Comparison of ENCODE assay signal across 12 cellular contexts in genomic region chr19:48867119-48867921, GRCh38. TPM values are rescaled to one million over a fixed set of nuclear protein-coding genes. Genes with fewer than 3 reads are reported as not detected.
A peak's percentile ranks its signal among the peaks of the same experiment; 100 is the strongest.
DNase-seq lines count a peak whose midpoint lies in the region; TF ChIP-seq lines count a peak whose summit lies in the region.
"Had no signal": no experiment of that assay in that cellular context is flagged by ENCODE, and none has a peak within 500 bp of the region (broad histone marks: within the 10 kb centered on the region; RNA-seq: fewer than 3 reads in every experiment).

No MANE protein-coding gene starts in this region.

- no peak overlapping the region for H2AFZ ChIP-seq in SU-DHL-6 (ENCODE audit: low read depth, low read length, severe bottlenecking)

- intact Hi-C loops in ovary (cut with DNase I), result no loop called here

- TF ChIP-seq POLR2A in ovary (IDR thresholded peaks at IDR 0.05), result no peak

- H3K27ac ChIP-seq in BLaER1, result peak overlapping the region; percentile 72; the same call in 1 of the 2 replicates
- H3K27ac ChIP-seq in SU-DHL-6 (ENCODE audit: low read depth, low read length), result peak overlapping the region; percentile 37
- H3K27ac ChIP-seq in ovary, result peak overlapping the region; percentile 74 to 90

- H3K9ac ChIP-seq in BLaER1, result no peak overlapping the region; the same call in 1 of the 2 replicates
- H3K9ac ChIP-seq in SU-DHL-6 (ENCODE audit: low read length), result peak overlapping the region; percentile 45

- TF ChIP-seq CTCF in SU-DHL-6 (IDR thresholded peaks at IDR 0.05; ENCODE audit: insufficient read depth, low read length, poor library complexity, severe bottlenecking) (no peak), fibroblast of pulmonary artery (IDR thresholded peaks at IDR 0.05; ENCODE audit: low read length, missing control alignments) (no peak), ovary (IDR thresholded peaks at IDR 0.05) (no peak), GM10248 (IDR thresholded peaks at IDR 0.05; ENCODE audit: control extremely low read depth, extremely low read depth, low read depth, missing control alignments) (no peak)

- H3K9me3 ChIP-seq in BLaER1, result no peaks in the 10 kb centered on the region
- no peaks in the 10 kb centered on the region for H3K9me3 ChIP-seq in SU-DHL-6 (ENCODE audit: insufficient read depth, low read length)
- no peaks in the 10 kb centered on the region for H3K9me3 ChIP-seq in ovary

- DNase-seq in fibroblast of pulmonary artery (ENCODE audit: low read depth) (no peak), ovary (peak in 2 of 5 donors; percentile 39 to 55), NCI-H2196 treated with DMSO at 0.1 percent for 48 hours (lab: John Stamatoyannopoulos, UW; ENCODE audit: unreplicated experiment) (no peak), iPS-NIHi7 (ENCODE audit: extremely low spot score) (no peak), GM10248 (ENCODE audit: extremely low spot score) (no peak), CD1c-positive myeloid dendritic cell (ENCODE audit: extremely low spot score) (no peak)
- DNase-seq: activated naive CD4-positive, alpha-beta T cell treated with anti-CD3 and anti-CD28 coated beads, Interleukin-2, amount 50 U/mL, for 16 hours; hypothalamus; NCI-H1417 treated with DMSO at 0.1 percent for 48 hours had no signal

- H3K4me1 ChIP-seq in BLaER1 (peaks cover 51% of the 10 kb centered on the region), ovary (ENCODE audit: insufficient read depth) (peaks cover 12% of the 10 kb centered on the region)

- H3K79me2 ChIP-seq in SU-DHL-6 (ENCODE audit: insufficient read depth, low read length), result peaks cover under 1% of the 10 kb centered on the region; the same call in 1 of the 2 replicates

- H3K4me3 ChIP-seq in BLaER1, result no peak overlapping the region
- no peak overlapping the region for H3K4me3 ChIP-seq in SU-DHL-6 (ENCODE audit: insufficient read depth, low read length, poor library complexity, severe bottlenecking)
- peak overlapping the region; percentile 61 for H3K4me3 ChIP-seq in fibroblast of pulmonary artery (replicated peaks; ENCODE audit: low read depth, low read length)
- H3K4me3 ChIP-seq in ovary, result peak overlapping the region; percentile 35

- CTCF ChIA-PET in GM10248 (lab: Yijun Ruan, JAX), result interaction anchor here (1.0 to 4.7 kb wide), 3 partner anchors 13 to 72 kb away, joined by 3 to 24 read pairs (median 7); no protein-coding TSS in a partner anchor

- POLR2A ChIA-PET in GM10248 (lab: Yijun Ruan, JAX), result interaction anchor here (0.7 kb wide), 1 partner anchor 53 kb away, joined by 4 read pairs; no protein-coding TSS in a partner anchor

- WGBS in ovary, 3 donors, result 9 to 15% (median 13%) methylated on average over 17 of the region's 17 CpGs

- no peaks in the 10 kb centered on the region for H3F3A ChIP-seq in SU-DHL-6 (ENCODE audit: insufficient read depth)

- H3K27me3 ChIP-seq in BLaER1 (no peaks in the 10 kb centered on the region), SU-DHL-6 (ENCODE audit: low read length) (no peaks in the 10 kb centered on the region), ovary (no peaks in the 10 kb centered on the region)

- H4K20me1 ChIP-seq in BLaER1 (no peaks in the 10 kb centered on the region; the same call in 1 of the 2 replicates), SU-DHL-6 (ENCODE audit: low read depth, low read length) (no peaks in the 10 kb centered on the region)

- peak overlapping the region; percentile 71 for H3K4me2 ChIP-seq in BLaER1
- peak overlapping the region; percentile 45 for H3K4me2 ChIP-seq in SU-DHL-6 (ENCODE audit: low read depth, low read length, poor library complexity, severe bottlenecking)

- no peak for TF ChIP-seq EP300 in ovary (IDR thresholded peaks at IDR 0.05)

- H3K9me2 ChIP-seq in SU-DHL-6 (replicated peaks; ENCODE audit: insufficient read depth, low read length), result no peaks in the 10 kb centered on the region

- no peaks in the 10 kb centered on the region for H3K36me3 ChIP-seq in BLaER1
- H3K36me3 ChIP-seq in SU-DHL-6 (ENCODE audit: low read length), result no peaks in the 10 kb centered on the region
- H3K36me3 ChIP-seq in ovary, result no peaks in the 10 kb centered on the region

RNA-seq across cellular contexts. Expression of gene PLEKHA4, which starts 1.1 kb away (rescaled TPM):
- 10 to 100 TPM; 18.3 to 96.5 (median 52.7) TPM for total RNA-seq in ovary
- 10 to 100 TPM; 18.8 to 50.9 TPM for polyA plus RNA-seq in ovary

RNA-seq across cellular contexts. Expression of gene PPP1R15A, which starts 4.9 kb away (rescaled TPM):
- total RNA-seq in ovary, result 100 to 1,000 TPM in 1 of 7 donors, 10 to 100 TPM in 6; 22.8 to 156 (median 40.1) TPM
- polyA plus RNA-seq in ovary, result 10 to 100 TPM; 63.2 to 66.2 TPM

RNA-seq across cellular contexts. Expression of gene HSD17B14, which starts 31.0 kb away (rescaled TPM):
- total RNA-seq in ovary, result 10 to 100 TPM; 22.9 to 82.8 (median 46.1) TPM
- 10 to 100 TPM; 10.6 to 78.7 TPM for polyA plus RNA-seq in ovary

RNA-seq across cellular contexts. Expression of gene TULP2, which starts 31.2 kb away (rescaled TPM):
- 1 to 10 TPM in 5 of 7 donors, not detected in 2; 1.8 to 3.3 (median 2.5) TPM for total RNA-seq in ovary
- polyA plus RNA-seq in ovary, result under 1 TPM; 0.35 to 0.40 TPM
- total RNA-seq: T-helper 2 cell treated with Interferon-gamma antibody and Interleukin-4, amounts not matched to agents 100 ng/mL and 5 ng/mL, for 36 hours had no signal

RNA-seq across cellular contexts. Expression of gene NUCB1, which starts 32.8 kb away (rescaled TPM):
- 100 to 1,000 TPM; 128 to 249 (median 189) TPM for total RNA-seq in ovary
- 100 to 1,000 TPM; 141 to 230 TPM for polyA plus RNA-seq in ovary

Comparison
In these comparisons a context has a peak if more than half of its experiments do, and no peak if none do; other contexts are left out.
1. H3K4me3 ChIP-seq: peak in fibroblast of pulmonary artery (single experiment) and ovary (single experiment); none in BLaER1 (single experiment) and SU-DHL-6 (single experiment).
2. Peak in every context shown above with its lines, with median percentiles within 50 percentile points of each other: H3K27ac ChIP-seq.